ENCODE assay signal across 35 cellular contexts in the genomic region with DNA sequence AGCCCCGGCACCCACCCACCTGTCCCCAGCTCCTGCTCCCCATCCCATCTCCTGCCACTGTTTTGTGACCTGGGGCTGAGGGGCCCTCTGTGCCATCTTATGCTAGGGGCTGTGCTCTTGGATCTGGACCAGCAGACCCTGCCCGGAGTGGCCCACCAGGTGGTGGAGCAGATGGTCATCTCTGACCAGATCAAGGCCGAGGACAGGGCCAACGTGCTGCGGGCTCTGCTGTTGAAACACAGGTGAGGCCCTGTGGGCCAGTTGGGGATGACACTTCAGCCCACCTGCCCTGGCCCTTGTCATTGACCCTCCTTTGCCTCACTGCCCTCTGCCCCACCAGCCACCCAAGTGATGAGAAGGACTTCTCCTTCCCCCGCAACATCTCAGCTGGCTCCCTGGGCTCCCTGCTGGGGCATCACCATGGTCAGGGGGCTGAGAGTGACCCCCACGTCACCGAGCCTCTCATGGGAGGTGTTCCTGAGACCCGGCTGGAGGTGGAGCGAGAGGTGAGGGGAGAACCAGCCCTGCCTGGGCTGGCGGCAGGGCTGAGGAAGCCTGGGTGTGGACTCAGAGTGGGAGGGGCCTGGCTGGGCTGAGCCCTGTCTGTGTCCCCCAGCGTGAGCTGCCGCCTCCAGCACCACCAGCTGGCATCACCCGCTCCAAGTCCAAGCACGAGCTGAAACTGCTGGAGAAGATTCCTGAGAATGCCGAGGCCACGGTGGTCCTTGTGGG.
"Had no signal": no experiment of that assay in that cellular context is flagged by ENCODE, and none has a peak within 500 bp of the region (broad histone marks: within the 10 kb centered on the region; RNA-seq: fewer than 3 reads in every experiment).

No MANE protein-coding gene starts in this region.

- H3K4me2 ChIP-seq: PC-9 had no signal

- H3K36me3 Mint-ChIP-seq: activated naive CD8-positive, alpha-beta T cell had no signal

- H3K27ac Mint-ChIP-seq: activated CD4-positive, alpha-beta memory T cell treated with anti-CD3 and anti-CD28 coated beads, Interleukin-2, amount 10 ng/mL, durations not matched to agents 7 days and 5 days; activated CD8-positive, alpha-beta memory T cell treated with anti-CD3 and anti-CD28 coated beads, Interleukin-2, amount 10 ng/mL, durations not matched to agents 7 days and 5 days; activated naive CD4-positive, alpha-beta T cell treated with anti-CD3 and anti-CD28 coated beads, Interleukin-2, amount 10 ng/mL, durations not matched to agents 7 days and 5 days; activated naive CD8-positive, alpha-beta T cell; activated naive CD8-positive, alpha-beta T cell treated with anti-CD3 and anti-CD28 coated beads, Interleukin-2, amount 50 U/mL, for 24 hours had no signal

- H3K4me1 Mint-ChIP-seq: activated CD4-positive, alpha-beta memory T cell treated with anti-CD3 and anti-CD28 coated beads, Interleukin-2, amount 10 ng/mL, durations not matched to agents 7 days and 5 days; activated naive CD4-positive, alpha-beta T cell treated with anti-CD3 and anti-CD28 coated beads, Interleukin-2, amount 10 ng/mL, durations not matched to agents 7 days and 5 days; activated naive CD8-positive, alpha-beta T cell treated with anti-CD3 and anti-CD28 coated beads, Interleukin-2, amount 50 U/mL, for 24 hours had no signal

- H2AFZ ChIP-seq: PC-9 had no signal

- H3K9me3 ChIP-seq: MG63 had no signal

- H3K27me3 ChIP-seq: cardiac muscle cell, MG63 had no signal

- H3K27ac ChIP-seq: cardiac muscle cell, PC-9, WERI-Rb-1 had no signal

- H3K4me3 ChIP-seq: cardiac muscle cell, MG63, PC-9 had no signal

- H3K36me3 ChIP-seq: MG63 had no signal

- H3K27me3 Mint-ChIP-seq: activated CD4-positive, alpha-beta memory T cell treated with anti-CD3 and anti-CD28 coated beads, Interleukin-2, amount 10 ng/mL, durations not matched to agents 7 days and 5 days; activated CD8-positive, alpha-beta memory T cell treated with anti-CD3 and anti-CD28 coated beads, Interleukin-2, amount 10 ng/mL, durations not matched to agents 7 days and 5 days; activated naive CD4-positive, alpha-beta T cell treated with anti-CD3 and anti-CD28 coated beads, Interleukin-2, amount 10 ng/mL, durations not matched to agents 7 days and 5 days; activated naive CD8-positive, alpha-beta T cell; activated naive CD8-positive, alpha-beta T cell treated with anti-CD3 and anti-CD28 coated beads, Interleukin-2, amount 50 U/mL, for 24 hours; IgD-negative memory B cell had no signal

- H3K9me3 Mint-ChIP-seq: activated CD4-positive, alpha-beta memory T cell treated with anti-CD3 and anti-CD28 coated beads, Interleukin-2, amount 10 ng/mL, durations not matched to agents 7 days and 5 days; activated naive CD4-positive, alpha-beta T cell treated with anti-CD3 and anti-CD28 coated beads, Interleukin-2, amount 10 ng/mL, durations not matched to agents 7 days and 5 days; activated naive CD8-positive, alpha-beta T cell treated with anti-CD3 and anti-CD28 coated beads, Interleukin-2, amount 50 U/mL, for 24 hours; IgD-negative memory B cell had no signal

- H3K4me3 Mint-ChIP-seq: activated CD4-positive, alpha-beta memory T cell treated with anti-CD3 and anti-CD28 coated beads, Interleukin-2, amount 10 ng/mL, durations not matched to agents 7 days and 5 days; activated CD8-positive, alpha-beta memory T cell treated with anti-CD3 and anti-CD28 coated beads, Interleukin-2, amount 10 ng/mL, durations not matched to agents 7 days and 5 days; activated naive CD4-positive, alpha-beta T cell treated with anti-CD3 and anti-CD28 coated beads, Interleukin-2, amount 10 ng/mL, durations not matched to agents 7 days and 5 days; activated naive CD8-positive, alpha-beta T cell; activated naive CD8-positive, alpha-beta T cell treated with anti-CD3 and anti-CD28 coated beads, Interleukin-2, amount 50 U/mL, for 24 hours had no signal

- ATAC-seq: activated CD8-positive, alpha-beta memory T cell treated with anti-CD3 and anti-CD28 coated beads, Interleukin-2, amount 10 ng/mL, durations not matched to agents 7 days and 5 days; activated naive CD8-positive, alpha-beta T cell treated with anti-CD3 and anti-CD28 coated beads, Interleukin-2, amount 50 U/mL, for 24 hours had no signal

- DNase-seq: activated CD4-positive, alpha-beta memory T cell treated with anti-CD3 and anti-CD28 coated beads, Interleukin-2, amount 10 ng/mL, durations not matched to agents 7 days and 5 days; activated CD4-positive, alpha-beta T cell treated with anti-CD3 and anti-CD28 coated beads for 1 hour; activated CD4-positive, alpha-beta T cell treated with anti-CD3 and anti-CD28 coated beads for 48 hours; activated CD4-positive, CD25-positive, alpha-beta regulatory T cell; activated CD8-positive, alpha-beta memory T cell treated with anti-CD3 and anti-CD28 coated beads for 24 hours; activated CD8-positive, alpha-beta memory T cell treated with anti-CD3 and anti-CD28 coated beads, Interleukin-2, amount 10 ng/mL, durations not matched to agents 7 days and 5 days; activated CD8-positive, alpha-beta memory T cell treated with anti-CD3 and anti-CD28 coated beads, Interleukin-2, amount 50 U/mL, for 48 hours; activated effector memory CD4-positive, alpha-beta T cell treated with Interleukin-2 at 50 U/mL for 16 hours; activated naive CD4-positive, alpha-beta T cell treated with anti-CD3 and anti-CD28 coated beads, Interleukin-2, amount 10 ng/mL, durations not matched to agents 7 days and 5 days; activated naive CD8-positive, alpha-beta T cell treated with anti-CD3 and anti-CD28 coated beads, Interleukin-2, amount 50 U/mL, for 24 hours; activated T-cell treated with anti-CD3 and anti-CD28 coated beads, Interleukin-2, amount 50 U/mL, for 48 hours; anterior cingulate cortex; Kasumi-1; KG1; MG63; NCI-H1048; NCI-H1105 treated with DMSO at 0.1 percent for 48 hours; NCI-H1436 treated with DMSO at 0.1 percent for 48 hours; NCI-H1694 treated with DMSO at 0.1 percent for 48 hours; NCI-H2029; NCI-H2107; NCI-H2171; NCI-H510A; NCI-H526; NCI-H748 treated with DMSO at 0.1 percent for 48 hours; PC-9; Right ventricle myocardium superior; SW 1271; T-helper 1 cell; T-helper 2 cell; T1000; WERI-Rb-1 had no signal
